ENCODE assay signal across 9 cellular contexts in genomic region chr12:65574867-65575266, GRCh38.
"Had no signal": no experiment of that assay in that cellular context is flagged by ENCODE, and none has a peak within 500 bp of the region (broad histone marks: within the 10 kb centered on the region; RNA-seq: fewer than 3 reads in every experiment).

No MANE protein-coding gene starts in this region.

- FAIRE-seq: H1, H54, K562 had no signal

- H3K27ac Mint-ChIP-seq: GM23338, H9, HFFc6 had no signal

- H3K9me3 Mint-ChIP-seq: GM23338 had no signal

- H2AFZ ChIP-seq: GM23338 had no signal

- H3K4me1 Mint-ChIP-seq: GM23338, H9 had no signal

- H3K4me3 ChIP-seq: GM23338, K562 had no signal

- DNase-seq: H9, HCEC 1CT, HFFc6, IMR-90 had no signal

- ATAC-seq: GM23338, K562 had no signal

- H3K27ac ChIP-seq: HL-60 had no signal

- H3K4me3 Mint-ChIP-seq: GM23338, H9, HFFc6 had no signal

- H3K4me2 ChIP-seq: GM23338 had no signal
